17 cellular contexts compared by ENCODE assay signal in the genomic region with DNA sequence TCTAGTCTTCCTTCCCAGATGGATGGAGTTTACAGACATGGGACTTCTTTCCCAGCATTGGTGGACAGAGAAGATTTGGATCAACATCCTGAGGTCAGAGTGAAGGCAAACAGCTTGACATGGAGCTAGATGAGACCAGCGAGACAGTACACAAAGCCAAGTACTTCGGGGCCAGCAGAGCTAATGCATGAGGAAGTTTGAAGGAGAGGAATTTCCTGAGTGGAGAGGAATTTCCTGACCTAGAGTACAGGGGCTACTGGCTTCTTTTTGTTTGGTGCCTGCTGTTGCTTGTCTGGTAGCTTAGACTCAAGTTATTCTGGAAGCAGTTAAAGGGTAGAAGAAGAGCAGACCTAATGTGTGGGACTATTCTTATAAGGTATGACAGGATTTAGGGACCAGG.
DNase-seq lines count a peak whose midpoint lies in the region; ATAC-seq, FAIRE-seq and TF ChIP-seq lines count a peak whose summit lies in the region.
"Had no signal": no experiment of that assay in that cellular context is flagged by ENCODE, and none has a peak within 500 bp of the region (broad histone marks: within the 10 kb centered on the region; RNA-seq: fewer than 3 reads in every experiment).

No MANE protein-coding gene starts in this region.

- no peaks in the 10 kb centered on the region for H3K36me3 Mint-ChIP-seq in astrocyte (ENCODE audit: low read depth, unreplicated experiment)

- H3K27me3 ChIP-seq in astrocyte (ENCODE audit: insufficient read depth, low read length) = no peaks in the 10 kb centered on the region
- H3K27me3 ChIP-seq: BLaER1 treated with 17β-estradiol and CSF1 and Interleukin-3, amounts not matched to agents 10 nM and 100 nM had no signal

- intact Hi-C loops in left ventricle myocardium superior (cut with micrococcal nuclease) = no loop called here

- no peaks in the 10 kb centered on the region for H4K20me1 ChIP-seq in astrocyte (ENCODE audit: insufficient read depth, low read length)
- H4K20me1 ChIP-seq: BLaER1 treated with 17β-estradiol and CSF1 and Interleukin-3, amounts not matched to agents 10 nM and 100 nM had no signal

- H3K4me3 Mint-ChIP-seq in astrocyte (ENCODE audit: unreplicated experiment) = no peak overlapping the region
- H3K4me3 Mint-ChIP-seq: CD4-positive, CD25-positive, alpha-beta regulatory T cell; GM23338 had no signal

- H3K4me1 ChIP-seq in astrocyte (ENCODE audit: insufficient read depth, low read length) = no peaks in the 10 kb centered on the region

- no peaks in the 10 kb centered on the region for H3K27me3 Mint-ChIP-seq in astrocyte (ENCODE audit: low read depth, unreplicated experiment)
- H3K27me3 Mint-ChIP-seq: CD4-positive, CD25-positive, alpha-beta regulatory T cell had no signal

- ATAC-seq in left ventricle myocardium superior = no peak
- ATAC-seq in HG02840 (IDR thresholded peaks at IDR 0.05; ENCODE audit: low FRiP score, unreplicated experiment) = no peak
- no peak for ATAC-seq in GM18520 (IDR thresholded peaks at IDR 0.05; ENCODE audit: unreplicated experiment)
- ATAC-seq: GM23338 had no signal

- TF ChIP-seq CTCF in astrocyte (IDR thresholded peaks at IDR 0.05; ENCODE audit: insufficient read depth, low read depth, low read length) = no peak

- FAIRE-seq in astrocyte (lab: Jason Lieb, UNC) = peak; percentile 71
- FAIRE-seq: G401.6 had no signal

- no peak overlapping the region for H2AFZ ChIP-seq in astrocyte (ENCODE audit: low read depth, low read length)
- H2AFZ ChIP-seq: GM23338 had no signal

- no peaks in the 10 kb centered on the region for H3K79me2 ChIP-seq in astrocyte (ENCODE audit: insufficient read depth, low read length)

- no peak overlapping the region for H3K4me3 ChIP-seq in astrocyte (ENCODE audit: insufficient read depth, low read depth, low read length)
- H3K4me3 ChIP-seq: BLaER1 treated with 17β-estradiol and CSF1 and Interleukin-3, amounts not matched to agents 10 nM and 100 nM; GM23338 had no signal

- H3K27ac ChIP-seq in astrocyte (ENCODE audit: low read depth, low read length) = no peak overlapping the region
- H3K27ac ChIP-seq: BLaER1 treated with 17β-estradiol and CSF1 and Interleukin-3, amounts not matched to agents 10 nM and 100 nM had no signal

- H3K4me1 Mint-ChIP-seq in astrocyte (ENCODE audit: low read depth, unreplicated experiment) = peaks cover 9% of the 10 kb centered on the region
- H3K4me1 Mint-ChIP-seq: CD4-positive, CD25-positive, alpha-beta regulatory T cell; GM23338 had no signal

- H3K4me2 ChIP-seq in astrocyte (ENCODE audit: low read length) = no peak overlapping the region
- H3K4me2 ChIP-seq: GM23338 had no signal

- no peaks in the 10 kb centered on the region for H3K9me3 ChIP-seq in astrocyte (ENCODE audit: insufficient read depth, low read depth, low read length)
- H3K9me3 ChIP-seq: BLaER1 treated with 17β-estradiol and CSF1 and Interleukin-3, amounts not matched to agents 10 nM and 100 nM had no signal

- DNase-seq in EH (ENCODE audit: low read depth) (peak; percentile 42), astrocyte (ENCODE audit: low read depth) (no peak), dermis blood vessel endothelial cell (peak; percentile 20), iris pigment epithelial cell (ENCODE audit: low read depth) (peak; percentile 16), left ventricle myocardium superior (no peak), NCI-H2227 treated with DMSO at 0.1 percent for 48 hours (lab: John Stamatoyannopoulos, UW) (no peak)
- DNase-seq: 8988T; AML-193; CD4-positive, CD25-positive, alpha-beta regulatory T cell; DMS79; EL; H7 had no signal

- no peak overlapping the region for H3K9ac ChIP-seq in astrocyte (ENCODE audit: low read length)
- H3K9ac ChIP-seq: BLaER1 treated with 17β-estradiol and CSF1 and Interleukin-3, amounts not matched to agents 10 nM and 100 nM had no signal

- H3K27ac Mint-ChIP-seq in astrocyte (ENCODE audit: unreplicated experiment) = peak overlapping the region; percentile 41
- H3K27ac Mint-ChIP-seq: CD4-positive, CD25-positive, alpha-beta regulatory T cell; GM23338 had no signal

- no peaks in the 10 kb centered on the region for H3K36me3 ChIP-seq in astrocyte (ENCODE audit: insufficient read depth, low read length)
- H3K36me3 ChIP-seq: BLaER1 treated with 17β-estradiol and CSF1 and Interleukin-3, amounts not matched to agents 10 nM and 100 nM had no signal

- H3K9me3 Mint-ChIP-seq in astrocyte (ENCODE audit: unreplicated experiment) = peaks cover 2% of the 10 kb centered on the region
- H3K9me3 Mint-ChIP-seq: GM23338 had no signal

Comparison
In these comparisons a context has a peak if more than half of its experiments do, and no peak if none do; other contexts are left out.
1. DNase-seq: peak in EH (single experiment), dermis blood vessel endothelial cell (single experiment) and iris pigment epithelial cell (single experiment); none in astrocyte (single experiment), left ventricle myocardium superior (single experiment) and NCI-H2227 treated with DMSO at 0.1 percent for 48 hours (single experiment).